ENCODE assay signal across 37 cellular contexts in genomic region chr1:170155055-170155454, GRCh38. TPM values are rescaled to one million over a fixed set of nuclear protein-coding genes. Genes with fewer than 3 reads are reported as not detected.
"Had no signal": no experiment of that assay in that cellular context is flagged by ENCODE, and none has a peak within 500 bp of the region (broad histone marks: within the 10 kb centered on the region; RNA-seq: fewer than 3 reads in every experiment).

No MANE protein-coding gene starts in this region.

- ATAC-seq: activated CD8-positive, alpha-beta T cell treated with anti-CD3 and anti-CD28 coated beads for 36 hours; activated naive CD4-positive, alpha-beta T cell treated with anti-CD3 and anti-CD28 coated beads, Interleukin-2, amount 50 U/mL, for 72 hours; activated T-cell treated with anti-CD3 and anti-CD28 coated beads, Interleukin-2, amount 50 U/mL, for 4 hours; activated T-cell treated with anti-CD3 and anti-CD28 coated beads, Interleukin-2, amount 50 U/mL, for 72 hours; activated T-helper 17 cell treated with anti-CD3 and anti-CD28 coated beads, Interleukin-2, amount 50 U/mL, for 72 hours; body of pancreas had no signal

- H3K4me3 Mint-ChIP-seq: activated B cell treated with CpG ODN at 0.5 μM for 24 hours; activated CD4-positive, alpha-beta memory T cell treated with anti-CD3 and anti-CD28 coated beads for 36 hours; activated CD4-positive, alpha-beta T cell treated with anti-CD3 and anti-CD28 coated beads, Interleukin-2, amount 10 ng/mL, durations not matched to agents 24 days and 14 days; activated CD8-positive, alpha-beta T cell treated with anti-CD3 and anti-CD28 coated beads for 36 hours; activated naive CD4-positive, alpha-beta T cell treated with anti-CD3 and anti-CD28 coated beads for 36 hours; activated naive CD8-positive, alpha-beta T cell treated with anti-CD3 and anti-CD28 coated beads for 36 hours; activated T-cell treated with anti-CD3 and anti-CD28 coated beads, Interleukin-2, amount 50 U/mL, for 4 hours; activated T-cell treated with anti-CD3 and anti-CD28 coated beads, Interleukin-2, amount 50 U/mL, for 72 hours; activated T-helper 1 cell treated with anti-CD3 and anti-CD28 coated beads, Interleukin-12 subunit alpha, Interleukin-12 subunit beta, Interleukin-2, Interleukin-4 antibody, amounts not matched to agents 30 ng/mL and 10 ng/mL and 1 ng/mL, durations not matched to agents 14 hours and 24 hours and 36 hours; activated T-helper 17 cell treated with anti-CD3 and anti-CD28 coated beads, Interleukin-2, amount 50 U/mL, for 72 hours; T-helper 1 cell treated with Interleukin-12 subunit alpha and Interleukin-12 subunit beta and Interleukin-4 antibody, amounts not matched to agents 30 μg/mL and 1 μg/mL, for 36 hours; T-helper 2 cell treated with Interferon-gamma antibody and Interleukin-4, amounts not matched to agents 5 μg/mL and 100 μg/mL, for 36 hours had no signal

- H3K27me3 Mint-ChIP-seq: activated B cell treated with CpG ODN at 0.5 μM for 24 hours had no signal

- H3K36me3 Mint-ChIP-seq: activated CD4-positive, alpha-beta memory T cell treated with anti-CD3 and anti-CD28 coated beads for 36 hours; activated naive CD8-positive, alpha-beta T cell treated with anti-CD3 and anti-CD28 coated beads for 36 hours had no signal

- H3K9me3 Mint-ChIP-seq: activated T-helper 1 cell treated with anti-CD3 and anti-CD28 coated beads, Interleukin-12 subunit alpha, Interleukin-12 subunit beta, Interleukin-2, Interleukin-4 antibody, amounts not matched to agents 30 ng/mL and 10 ng/mL and 1 ng/mL, durations not matched to agents 14 hours and 24 hours and 36 hours; T-helper 1 cell treated with Interleukin-12 subunit alpha and Interleukin-12 subunit beta and Interleukin-4 antibody, amounts not matched to agents 30 μg/mL and 1 μg/mL, for 36 hours; T-helper 2 cell treated with Interferon-gamma antibody and Interleukin-4, amounts not matched to agents 5 μg/mL and 100 μg/mL, for 36 hours had no signal

- FAIRE-seq: astrocyte, TTC549 had no signal

- DNase-seq: activated B cell treated with CpG ODN at 0.5 μM for 24 hours; activated CD4-positive, alpha-beta memory T cell treated with anti-CD3 and anti-CD28 coated beads for 36 hours; activated CD4-positive, alpha-beta T cell treated with anti-CD3 and anti-CD28 coated beads for 4 hours; activated CD4-positive, alpha-beta T cell treated with anti-CD3 and anti-CD28 coated beads, Interleukin-2, amount 10 ng/mL, durations not matched to agents 24 days and 14 days; activated CD4-positive, alpha-beta T cell treated with anti-CD3 and anti-CD28 coated beads, Interleukin-2, amount 50 U/mL, for 1 hour; activated CD4-positive, alpha-beta T cell treated with anti-CD3 and anti-CD28 coated beads, Interleukin-2, amount 50 U/mL, for 4 hours; activated CD4-positive, CD25-positive, alpha-beta regulatory T cell treated with anti-CD3 and anti-CD28 coated beads, Interleukin-2, amount 50 U/mL, for 72 hours; activated CD8-positive, alpha-beta memory T cell treated with anti-CD3 and anti-CD28 coated beads, Interleukin-2, amount 50 U/mL, for 4 hours; activated CD8-positive, alpha-beta T cell treated with anti-CD3 and anti-CD28 coated beads for 36 hours; activated effector memory CD4-positive, alpha-beta T cell treated with anti-CD3 and anti-CD28 coated beads, Interleukin-2, amount 50 U/mL, for 16 hours; activated gamma-delta T cell treated with Interleukin-2 at 50 U/mL for 16 hours; activated naive CD4-positive, alpha-beta T cell; activated naive CD4-positive, alpha-beta T cell treated with anti-CD3 and anti-CD28 coated beads for 36 hours; activated naive CD4-positive, alpha-beta T cell treated with anti-CD3 and anti-CD28 coated beads, Interleukin-2, amount 50 U/mL, for 16 hours; activated naive CD8-positive, alpha-beta T cell treated with anti-CD3 and anti-CD28 coated beads for 36 hours; activated T-cell treated with anti-CD3 and anti-CD28 coated beads for 4 hours; activated T-cell treated with anti-CD3 and anti-CD28 coated beads, Interleukin-2, amount 50 U/mL, for 1 hour; activated T-cell treated with anti-CD3 and anti-CD28 coated beads, Interleukin-2, amount 50 U/mL, for 4 hours; activated T-cell treated with anti-CD3 and anti-CD28 coated beads, Interleukin-2, amount 50 U/mL, for 72 hours; adrenal gland; amniotic stem cell; aorta; body of pancreas; brain microvascular endothelial cell; central memory CD4-positive, alpha-beta T cell; T-helper 1 cell; T-helper 2 cell; T-helper 9 cell had no signal

- H3K27ac Mint-ChIP-seq: activated B cell treated with CpG ODN at 0.5 μM for 24 hours; activated CD4-positive, alpha-beta memory T cell treated with anti-CD3 and anti-CD28 coated beads for 36 hours; activated CD4-positive, alpha-beta T cell treated with anti-CD3 and anti-CD28 coated beads, Interleukin-2, amount 10 ng/mL, durations not matched to agents 24 days and 14 days; activated CD8-positive, alpha-beta T cell treated with anti-CD3 and anti-CD28 coated beads for 36 hours; activated naive CD4-positive, alpha-beta T cell treated with anti-CD3 and anti-CD28 coated beads for 36 hours; activated naive CD4-positive, alpha-beta T cell treated with anti-CD3 and anti-CD28 coated beads, Interleukin-2, amount 50 U/mL, for 72 hours; activated naive CD8-positive, alpha-beta T cell treated with anti-CD3 and anti-CD28 coated beads for 36 hours; activated T-cell treated with anti-CD3 and anti-CD28 coated beads, Interleukin-2, amount 50 U/mL, for 72 hours; activated T-helper 1 cell treated with anti-CD3 and anti-CD28 coated beads, Interleukin-12 subunit alpha, Interleukin-12 subunit beta, Interleukin-2, Interleukin-4 antibody, amounts not matched to agents 30 ng/mL and 10 ng/mL and 1 ng/mL, durations not matched to agents 14 hours and 24 hours and 36 hours; activated T-helper 17 cell treated with anti-CD3 and anti-CD28 coated beads, Interleukin-2, amount 50 U/mL, for 72 hours; T-helper 1 cell treated with Interleukin-12 subunit alpha and Interleukin-12 subunit beta and Interleukin-4 antibody, amounts not matched to agents 30 μg/mL and 1 μg/mL, for 36 hours; T-helper 2 cell treated with Interferon-gamma antibody and Interleukin-4, amounts not matched to agents 5 μg/mL and 100 μg/mL, for 36 hours had no signal

- H3K4me1 Mint-ChIP-seq: activated B cell treated with CpG ODN at 0.5 μM for 24 hours; activated CD4-positive, alpha-beta T cell treated with anti-CD3 and anti-CD28 coated beads, Interleukin-2, amount 10 ng/mL, durations not matched to agents 24 days and 14 days; activated naive CD8-positive, alpha-beta T cell treated with anti-CD3 and anti-CD28 coated beads for 36 hours; activated T-helper 17 cell treated with anti-CD3 and anti-CD28 coated beads, Interleukin-2, amount 50 U/mL, for 72 hours had no signal

RNA-seq across cellular contexts. Expression of gene NTMT2, which starts 9.3 kb away (rescaled TPM):
- total RNA-seq: activated B cell treated with CpG ODN at 0.5 μM for 24 hours; activated CD4-positive, alpha-beta memory T cell treated with anti-CD3 and anti-CD28 coated beads for 36 hours; activated CD4-positive, alpha-beta T cell treated with anti-CD3 and anti-CD28 coated beads, Interleukin-2, amount 10 ng/mL, durations not matched to agents 24 days and 14 days; activated CD8-positive, alpha-beta memory T cell treated with anti-CD3 and anti-CD28 coated beads for 36 hours; activated CD8-positive, alpha-beta T cell treated with anti-CD3 and anti-CD28 coated beads for 36 hours; activated naive CD4-positive, alpha-beta T cell treated with anti-CD3 and anti-CD28 coated beads for 36 hours; activated naive CD4-positive, alpha-beta T cell treated with anti-CD3 and anti-CD28 coated beads, Interleukin-2, amount 50 U/mL, for 72 hours; activated naive CD8-positive, alpha-beta T cell treated with anti-CD3 and anti-CD28 coated beads for 36 hours; activated T-cell treated with anti-CD3 and anti-CD28 coated beads, Interleukin-2, amount 50 U/mL, for 4 hours; activated T-cell treated with anti-CD3 and anti-CD28 coated beads, Interleukin-2, amount 50 U/mL, for 72 hours; activated T-helper 1 cell treated with anti-CD3 and anti-CD28 coated beads, Interleukin-12 subunit alpha, Interleukin-12 subunit beta, Interleukin-2, Interleukin-4 antibody, amounts not matched to agents 30 ng/mL and 10 ng/mL and 1 ng/mL, durations not matched to agents 14 hours and 24 hours and 36 hours; activated T-helper 17 cell treated with anti-CD3 and anti-CD28 coated beads, Interleukin-2, amount 50 U/mL, for 72 hours; adrenal gland; aorta; astrocyte; body of pancreas; breast epithelium had no signal
- polyA plus RNA-seq: adrenal gland, aorta had no signal
